In genomic region chr15:27872355-27872754, GRCh38 we compare ENCODE assay signal across 34 cellular contexts.
"Had no signal": no experiment of that assay in that cellular context is flagged by ENCODE, and none has a peak within 500 bp of the region (broad histone marks: within the 10 kb centered on the region; RNA-seq: fewer than 3 reads in every experiment).

No MANE protein-coding gene starts in this region.

- DNase-seq: activated B cell treated with CpG ODN at 0.5 μM for 24 hours; activated CD4-positive, alpha-beta memory T cell treated with anti-CD3 and anti-CD28 coated beads for 36 hours; activated CD4-positive, alpha-beta T cell treated with anti-CD3 and anti-CD28 coated beads for 36 hours; activated CD4-positive, alpha-beta T cell treated with anti-CD3 and anti-CD28 coated beads for 48 hours; activated CD4-positive, alpha-beta T cell treated with anti-CD3 and anti-CD28 coated beads, Interleukin-2, amount 50 U/mL, for 1 hour; activated CD4-positive, alpha-beta T cell treated with anti-CD3 and anti-CD28 coated beads, Interleukin-2, amount 50 U/mL, for 4 hours; activated CD4-positive, CD25-positive, alpha-beta regulatory T cell treated with anti-CD3 and anti-CD28 coated beads, Interleukin-2, amount 50 U/mL, for 72 hours; activated CD8-positive, alpha-beta memory T cell treated with anti-CD3 and anti-CD28 coated beads, Interleukin-2, amount 50 U/mL, for 4 hours; activated CD8-positive, alpha-beta T cell treated with anti-CD3 and anti-CD28 coated beads for 36 hours; activated effector memory CD4-positive, alpha-beta T cell treated with anti-CD3 and anti-CD28 coated beads, Interleukin-2, amount 50 U/mL, for 16 hours; activated gamma-delta T cell treated with Interleukin-2 at 50 U/mL for 16 hours; activated naive CD4-positive, alpha-beta T cell; activated naive CD4-positive, alpha-beta T cell treated with anti-CD3 and anti-CD28 coated beads for 36 hours; activated naive CD4-positive, alpha-beta T cell treated with anti-CD3 and anti-CD28 coated beads, Interleukin-2, amount 50 U/mL, for 16 hours; activated naive CD8-positive, alpha-beta T cell treated with anti-CD3 and anti-CD28 coated beads for 36 hours; activated T-cell treated with anti-CD3 and anti-CD28 coated beads for 4 hours; activated T-cell treated with anti-CD3 and anti-CD28 coated beads, Interleukin-2, amount 50 U/mL, for 1 hour; activated T-cell treated with anti-CD3 and anti-CD28 coated beads, Interleukin-2, amount 50 U/mL, for 4 hours; activated T-cell treated with anti-CD3 and anti-CD28 coated beads, Interleukin-2, amount 50 U/mL, for 72 hours; adrenal gland; amniotic stem cell; aorta; body of pancreas; caudate nucleus; T-helper 1 cell; T-helper 2 cell; T-helper 9 cell had no signal

- H3K9me3 ChIP-seq: adrenal gland, body of pancreas had no signal

- H3K27me3 ChIP-seq: adrenal gland, body of pancreas, cardiac muscle cell had no signal

- ATAC-seq: activated CD4-positive, alpha-beta T cell treated with anti-CD3 and anti-CD28 coated beads for 36 hours; activated CD8-positive, alpha-beta T cell treated with anti-CD3 and anti-CD28 coated beads for 36 hours; activated naive CD4-positive, alpha-beta T cell treated with anti-CD3 and anti-CD28 coated beads, Interleukin-2, amount 50 U/mL, for 72 hours; activated T-cell treated with anti-CD3 and anti-CD28 coated beads, Interleukin-2, amount 50 U/mL, for 4 hours; activated T-cell treated with anti-CD3 and anti-CD28 coated beads, Interleukin-2, amount 50 U/mL, for 72 hours; activated T-helper 17 cell treated with anti-CD3 and anti-CD28 coated beads, Interleukin-2, amount 50 U/mL, for 72 hours; body of pancreas had no signal

- H3K4me3 ChIP-seq: adrenal gland, body of pancreas, cardiac muscle cell had no signal

- H3K36me3 ChIP-seq: adrenal gland, cardiac muscle cell had no signal

- H3K4me1 ChIP-seq: adrenal gland, body of pancreas had no signal

- FAIRE-seq: astrocyte, bronchial epithelial cell, TTC549 had no signal

- H3K27ac ChIP-seq: adrenal gland, body of pancreas, cardiac muscle cell, VCaP had no signal
